ENCODE assay signal across 1 cellular context in the genomic region with DNA sequence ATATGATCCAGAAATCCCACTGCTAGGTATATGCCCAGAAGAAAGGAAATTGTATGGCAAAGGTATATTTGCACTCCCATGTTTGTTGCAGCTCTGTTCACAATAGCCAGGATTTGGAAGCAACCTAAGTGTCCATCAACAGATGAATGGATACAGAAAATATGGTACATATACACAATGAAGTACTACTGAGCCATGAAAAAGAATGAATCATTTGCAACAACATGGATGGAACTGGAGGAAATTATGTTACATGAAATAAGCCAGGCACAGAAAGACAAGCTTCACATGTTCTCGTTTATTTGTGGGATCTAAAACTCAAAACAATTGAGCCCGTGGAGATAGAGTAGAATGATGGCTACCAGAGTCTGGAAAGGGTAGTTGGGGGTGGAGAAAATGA.
TF ChIP-seq lines count a peak whose summit lies in the region.

No MANE protein-coding gene starts in this region.

TF ChIP-seq in SK-N-SH, 30 proteins besides CTCF, POLR2A, EP300 and RAD21 (continued from another document):
- TF ChIP-seq, protein P1, sequence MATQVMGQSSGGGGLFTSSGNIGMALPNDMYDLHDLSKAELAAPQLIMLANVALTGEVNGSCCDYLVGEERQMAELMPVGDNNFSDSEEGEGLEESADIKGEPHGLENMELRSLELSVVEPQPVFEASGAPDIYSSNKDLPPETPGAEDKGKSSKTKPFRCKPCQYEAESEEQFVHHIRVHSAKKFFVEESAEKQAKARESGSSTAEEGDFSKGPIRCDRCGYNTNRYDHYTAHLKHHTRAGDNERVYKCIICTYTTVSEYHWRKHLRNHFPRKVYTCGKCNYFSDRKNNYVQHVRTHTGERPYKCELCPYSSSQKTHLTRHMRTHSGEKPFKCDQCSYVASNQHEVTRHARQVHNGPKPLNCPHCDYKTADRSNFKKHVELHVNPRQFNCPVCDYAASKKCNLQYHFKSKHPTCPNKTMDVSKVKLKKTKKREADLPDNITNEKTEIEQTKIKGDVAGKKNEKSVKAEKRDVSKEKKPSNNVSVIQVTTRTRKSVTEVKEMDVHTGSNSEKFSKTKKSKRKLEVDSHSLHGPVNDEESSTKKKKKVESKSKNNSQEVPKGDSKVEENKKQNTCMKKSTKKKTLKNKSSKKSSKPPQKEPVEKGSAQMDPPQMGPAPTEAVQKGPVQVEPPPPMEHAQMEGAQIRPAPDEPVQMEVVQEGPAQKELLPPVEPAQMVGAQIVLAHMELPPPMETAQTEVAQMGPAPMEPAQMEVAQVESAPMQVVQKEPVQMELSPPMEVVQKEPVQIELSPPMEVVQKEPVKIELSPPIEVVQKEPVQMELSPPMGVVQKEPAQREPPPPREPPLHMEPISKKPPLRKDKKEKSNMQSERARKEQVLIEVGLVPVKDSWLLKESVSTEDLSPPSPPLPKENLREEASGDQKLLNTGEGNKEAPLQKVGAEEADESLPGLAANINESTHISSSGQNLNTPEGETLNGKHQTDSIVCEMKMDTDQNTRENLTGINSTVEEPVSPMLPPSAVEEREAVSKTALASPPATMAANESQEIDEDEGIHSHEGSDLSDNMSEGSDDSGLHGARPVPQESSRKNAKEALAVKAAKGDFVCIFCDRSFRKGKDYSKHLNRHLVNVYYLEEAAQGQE (IDR thresholded peaks at IDR 0.05; ENCODE audit: low read depth, low read length) = no peak
- no peak for TF ChIP-seq TEAD4 (IDR thresholded peaks at IDR 0.05; ENCODE audit: borderline replicate concordance, insufficient read depth)
- TF ChIP-seq, protein P2, sequence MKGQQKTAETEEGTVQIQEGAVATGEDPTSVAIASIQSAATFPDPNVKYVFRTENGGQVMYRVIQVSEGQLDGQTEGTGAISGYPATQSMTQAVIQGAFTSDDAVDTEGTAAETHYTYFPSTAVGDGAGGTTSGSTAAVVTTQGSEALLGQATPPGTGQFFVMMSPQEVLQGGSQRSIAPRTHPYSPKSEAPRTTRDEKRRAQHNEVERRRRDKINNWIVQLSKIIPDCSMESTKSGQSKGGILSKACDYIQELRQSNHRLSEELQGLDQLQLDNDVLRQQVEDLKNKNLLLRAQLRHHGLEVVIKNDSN (IDR thresholded peaks at IDR 0.05; ENCODE audit: borderline replicate concordance, low read depth) = no peak
- TF ChIP-seq ELF1 (IDR thresholded peaks at IDR 0.05) = no peak
- no peak for TF ChIP-seq TCF12 (IDR thresholded peaks at IDR 0.05)
- TF ChIP-seq RXRA (IDR thresholded peaks at IDR 0.05; ENCODE audit: borderline replicate concordance, low read depth) = no peak
- no peak for TF ChIP-seq EZH2phosphoT487 (IDR thresholded peaks at IDR 0.05; ENCODE audit: borderline replicate concordance, low read depth)
- TF ChIP-seq GATA2 (CRISPR knock-in tag; IDR thresholded peaks at IDR 0.05) = no peak
- TF ChIP-seq FOSL2 (IDR thresholded peaks at IDR 0.05; ENCODE audit: borderline replicate concordance, low read depth) = no peak
- no peak for TF ChIP-seq POLR2AphosphoS5 (IDR thresholded peaks at IDR 0.05; ENCODE audit: low read depth, low read length)
- TF ChIP-seq SMC3 (IDR thresholded peaks at IDR 0.05; ENCODE audit: low read depth, low read length) = no peak
- no peak for TF ChIP-seq MEF2A (IDR thresholded peaks at IDR 0.05; ENCODE audit: borderline replicate concordance, low read depth)
- TF ChIP-seq FOXJ3 (CRISPR knock-in tag; IDR thresholded peaks at IDR 0.05) = no peak
- no peak for TF ChIP-seq GABPA (IDR thresholded peaks at IDR 0.05; ENCODE audit: low read depth)
- no peak for TF ChIP-seq JUND (IDR thresholded peaks at IDR 0.05)
- TF ChIP-seq, protein P3, sequence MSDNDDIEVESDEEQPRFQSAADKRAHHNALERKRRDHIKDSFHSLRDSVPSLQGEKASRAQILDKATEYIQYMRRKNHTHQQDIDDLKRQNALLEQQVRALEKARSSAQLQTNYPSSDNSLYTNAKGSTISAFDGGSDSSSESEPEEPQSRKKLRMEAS (IDR thresholded peaks at IDR 0.05; ENCODE audit: low read depth) = no peak
- TF ChIP-seq, protein P4, sequence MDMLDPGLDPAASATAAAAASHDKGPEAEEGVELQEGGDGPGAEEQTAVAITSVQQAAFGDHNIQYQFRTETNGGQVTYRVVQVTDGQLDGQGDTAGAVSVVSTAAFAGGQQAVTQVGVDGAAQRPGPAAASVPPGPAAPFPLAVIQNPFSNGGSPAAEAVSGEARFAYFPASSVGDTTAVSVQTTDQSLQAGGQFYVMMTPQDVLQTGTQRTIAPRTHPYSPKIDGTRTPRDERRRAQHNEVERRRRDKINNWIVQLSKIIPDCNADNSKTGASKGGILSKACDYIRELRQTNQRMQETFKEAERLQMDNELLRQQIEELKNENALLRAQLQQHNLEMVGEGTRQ (IDR thresholded peaks at IDR 0.05; ENCODE audit: borderline replicate concordance, low read depth, low read length) = no peak
- TF ChIP-seq SIN3A (IDR thresholded peaks at IDR 0.05; ENCODE audit: borderline replicate concordance, low read depth, low read length) = no peak
- TF ChIP-seq, protein P5, sequence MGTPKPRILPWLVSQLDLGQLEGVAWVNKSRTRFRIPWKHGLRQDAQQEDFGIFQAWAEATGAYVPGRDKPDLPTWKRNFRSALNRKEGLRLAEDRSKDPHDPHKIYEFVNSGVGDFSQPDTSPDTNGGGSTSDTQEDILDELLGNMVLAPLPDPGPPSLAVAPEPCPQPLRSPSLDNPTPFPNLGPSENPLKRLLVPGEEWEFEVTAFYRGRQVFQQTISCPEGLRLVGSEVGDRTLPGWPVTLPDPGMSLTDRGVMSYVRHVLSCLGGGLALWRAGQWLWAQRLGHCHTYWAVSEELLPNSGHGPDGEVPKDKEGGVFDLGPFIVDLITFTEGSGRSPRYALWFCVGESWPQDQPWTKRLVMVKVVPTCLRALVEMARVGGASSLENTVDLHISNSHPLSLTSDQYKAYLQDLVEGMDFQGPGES (IDR thresholded peaks at IDR 0.05; ENCODE audit: low read depth, low read length) = no peak
